ENCODE assay signal across 19 cellular contexts in the genomic region with DNA sequence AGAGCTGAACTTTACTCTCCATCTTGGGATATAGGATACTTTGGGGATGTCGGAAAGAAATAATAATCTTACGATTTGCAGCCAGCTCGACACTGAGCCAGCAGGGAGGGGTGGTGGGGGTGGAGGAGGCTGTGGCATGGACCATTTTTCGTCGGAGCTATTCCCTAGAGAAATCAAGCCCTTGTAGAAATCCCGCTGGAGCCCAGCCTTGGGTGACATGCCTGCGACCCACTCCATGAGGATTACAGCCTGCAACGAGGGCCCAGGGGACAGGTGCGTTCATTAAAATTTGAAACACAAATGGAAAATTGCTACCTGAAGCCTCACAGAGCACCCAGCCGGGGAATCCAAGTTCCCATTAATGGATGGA.
DNase-seq lines count a peak whose midpoint lies in the region; FAIRE-seq and TF ChIP-seq lines count a peak whose summit lies in the region.
"Had no signal": no experiment of that assay in that cellular context is flagged by ENCODE, and none has a peak within 500 bp of the region (broad histone marks: within the 10 kb centered on the region; RNA-seq: fewer than 3 reads in every experiment).

No MANE protein-coding gene starts in this region.

- no peak overlapping the region for H4K5ac ChIP-seq in H1 (ENCODE audit: insufficient read length, low read depth, low read length)

- FAIRE-seq in H1 (lab: Jason Lieb, UNC): no peak
- FAIRE-seq: GM19239 had no signal

- no peak overlapping the region for H2BK120ac ChIP-seq in H1 (replicated peaks; ENCODE audit: low read depth, low read length)

- H3K23ac ChIP-seq in H1 (ENCODE audit: insufficient read length): no peak overlapping the region

- H4K91ac ChIP-seq in H1 (replicated peaks; ENCODE audit: insufficient read length, low read length): no peak overlapping the region

- 86% methylated on average over 8 of the region's 10 CpGs; no CpG with 5 or more reads in 1 of the 2 experiments for WGBS in H1 (ENCODE audit: extremely low coverage in 1 of 2, insufficient coverage in 1 of 2, insufficient read length in 1 of 2, insufficient replicate concordance in 2 of 2, low coverage in 1 of 2, low lambda C conversion rate in 2 of 2, missing lambda C conversion rate in 1 of 2), 2 experiments

- POLR2A ChIA-PET in H1 (lab: Charles Lee; ENCODE audit: partially characterized antibody): interaction anchor here (0.7 to 1.5 kb wide), 6 partner anchors 8 to 85 kb away, joined by 3 to 6 read pairs (median 4); no protein-coding TSS in a partner anchor

- no peak overlapping the region for H2BK12ac ChIP-seq in H1 (ENCODE audit: low read depth, low read length)

- DNase-seq in left ventricle myocardium inferior (no peak), right atrium auricular region (ENCODE audit: low spot score) (no peak), NCI-H2107 (lab: John Stamatoyannopoulos, UW) (peak; percentile 81), H1 (ENCODE audit: low read depth in 1 of 2, low spot score in 2 of 2) (no peak), caudate nucleus (lab: John Stamatoyannopoulos, UW) (no peak), germinal center (ENCODE audit: low spot score) (no peak), OCI-M1 (lab: John Stamatoyannopoulos, UW) (no peak)
- DNase-seq: ACHN; AML-193; CD4-positive, CD25-positive, alpha-beta regulatory T cell; DMS53; H9; NCI-H146; NCI-H2081; NCI-H446; NCI-H748 treated with DMSO at 0.1 percent for 48 hours; SW 1271 had no signal

- no peak for TF ChIP-seq POLR2A in H1 (IDR thresholded peaks at IDR 0.05; ENCODE audit: control extremely low read depth in 1 of 2, low read depth in 2 of 2, low read length in 2 of 2)

- no peak for TF ChIP-seq CTCF in left ventricle myocardium inferior (IDR thresholded peaks at IDR 0.05; ENCODE audit: borderline replicate concordance)
- no peak for TF ChIP-seq CTCF in right atrium auricular region (IDR thresholded peaks at IDR 0.05)
- TF ChIP-seq CTCF in H1 (IDR thresholded peaks at IDR 0.05; ENCODE audit: control extremely low read depth in 1 of 3, insufficient read depth in 1 of 3, low read depth in 1 of 3, low read length in 3 of 3): no peak

- H3K9ac ChIP-seq in H1 (replicated peaks in 1 of 4; ENCODE audit: extremely low read depth in 1 of 4, low read depth in 3 of 4, low read length in 3 of 4): no peak overlapping the region

- H2AFZ ChIP-seq in H1 (ENCODE audit: low read length): no peak overlapping the region

- intact Hi-C loops in left ventricle myocardium inferior (cut with micrococcal nuclease): no loop called here

- no peak overlapping the region for H3K4me2 ChIP-seq in H1 (ENCODE audit: insufficient read depth in 1 of 2, low read depth in 2 of 2, low read length in 2 of 2)

- H3K4me1 ChIP-seq in left ventricle myocardium inferior: peaks cover 51% of the 10 kb centered on the region
- peaks cover 0 to 57% of the 10 kb centered on the region in 2 donors for H3K4me1 ChIP-seq in right atrium auricular region
- H3K4me1 ChIP-seq in H1 (replicated peaks in 1 of 4; ENCODE audit: control insufficient read depth in 3 of 4, insufficient read depth in 4 of 4, low read length in 3 of 4): peaks cover 2 to 9% (median 2%) of the 10 kb centered on the region in 4 experiments; a peak in 6 of 7 replicates
- H3K4me1 ChIP-seq: SJSA1 had no signal

- H3K4me3 ChIP-seq in left ventricle myocardium inferior: no peak overlapping the region
- no peak overlapping the region for H3K4me3 ChIP-seq in right atrium auricular region
- H3K4me3 ChIP-seq in H1 (ENCODE audit: extremely low read depth in 1 of 4, insufficient read depth in 2 of 4, low read depth in 3 of 4, low read length in 4 of 4): no peak overlapping the region
- H3K4me3 ChIP-seq: SJSA1 had no signal

- 0 out of 2 replicates have a peak overlapping the region, but pooled peaks have one; percentile 29 for H2BK15ac ChIP-seq in H1 (ENCODE audit: low read length)

- H3K9me3 ChIP-seq in left ventricle myocardium inferior (replicated peaks) (no peaks in the 10 kb centered on the region), right atrium auricular region (no peaks in the 10 kb centered on the region), H1 (ENCODE audit: insufficient read depth in 2 of 2, low read depth in 1 of 2, low read length in 1 of 2) (no peaks in the 10 kb centered on the region)
- H3K9me3 ChIP-seq: SJSA1 had no signal

- H3K4ac ChIP-seq in H1 (replicated peaks; ENCODE audit: insufficient read length, low read depth, low read length): no peak overlapping the region

- no peaks in the 10 kb centered on the region for H3K79me2 ChIP-seq in H1 (ENCODE audit: control insufficient read depth in 1 of 2, insufficient read depth in 2 of 2, low read length in 2 of 2)

- TF ChIP-seq EP300 in H1 (IDR thresholded peaks at IDR 0.05; ENCODE audit: borderline replicate concordance in 1 of 2, low read depth in 2 of 2, low read length in 2 of 2): no peak

- H3K27me3 ChIP-seq in left ventricle myocardium inferior (ENCODE audit: low read depth): no peaks in the 10 kb centered on the region
- H3K27me3 ChIP-seq in right atrium auricular region: no peaks in the 10 kb centered on the region
- no peaks in the 10 kb centered on the region for H3K27me3 ChIP-seq in H1 (replicated peaks in 1 of 4; ENCODE audit: control insufficient read depth in 3 of 4, extremely low read depth in 1 of 4, insufficient read depth in 3 of 4, low read length in 3 of 4)
- H3K27me3 ChIP-seq: SJSA1 had no signal

- H3K27ac ChIP-seq in left ventricle myocardium inferior (replicated peaks) (peak overlapping the region; percentile 52), right atrium auricular region (peak overlapping the region in 1 of 2 donors; percentile 29), H1 (ENCODE audit: low read depth, low read length) (no peak overlapping the region), caudate nucleus (ENCODE audit: low read depth, low read length) (no peak overlapping the region)
- H3K27ac ChIP-seq: SJSA1 had no signal

- peaks cover 0 to 2% of the 10 kb centered on the region in 2 experiments for H4K20me1 ChIP-seq in H1 (replicated peaks in 1 of 2; ENCODE audit: control insufficient read depth in 1 of 2, insufficient read depth in 2 of 2, low read length in 2 of 2)

- H3K18ac ChIP-seq in H1 (ENCODE audit: extremely low read depth, low read length): no peak overlapping the region

- TF ChIP-seq RAD21 in H1 (IDR thresholded peaks at IDR 0.05 in 1 of 2, conservative IDR thresholded peaks at IDR 0.05 in 1 of 2; ENCODE audit: low read depth in 2 of 2, low read length in 2 of 2): no peak

- no peak overlapping the region for H4K8ac ChIP-seq in H1 (ENCODE audit: extremely low read depth, insufficient read depth, low read length)

- H2AK5ac ChIP-seq in H1 (ENCODE audit: low read depth, low read length): no peak overlapping the region

- H3K14ac ChIP-seq in H1 (ENCODE audit: insufficient read length): no peak overlapping the region

- H3K36me3 ChIP-seq in left ventricle myocardium inferior (no peaks in the 10 kb centered on the region), right atrium auricular region (no peaks in the 10 kb centered on the region), H1 (ENCODE audit: control insufficient read depth in 2 of 4, insufficient read depth in 4 of 4, low read length in 3 of 4) (no peaks in the 10 kb centered on the region)
- H3K36me3 ChIP-seq: SJSA1 had no signal

- H3K23me2 ChIP-seq in H1 (ENCODE audit: low read depth, low read length): no peaks in the 10 kb centered on the region

- H3K56ac ChIP-seq in H1 (replicated peaks; ENCODE audit: insufficient read length, low read depth, low read length): no peak overlapping the region

- no peak overlapping the region for H2BK20ac ChIP-seq in H1 (ENCODE audit: low read length)

- CTCF ChIA-PET in H1 (lab: Charles Lee; ENCODE audit: partially characterized antibody): interaction anchor here (0.7 to 9.8 kb wide), 29 partner anchors 9 to 183 kb away, joined by 3 to 153 read pairs (median 6); no protein-coding TSS in a partner anchor

- no peaks in the 10 kb centered on the region; the same call in 1 of the 2 replicates for H3K79me1 ChIP-seq in H1 (ENCODE audit: low read depth, low read length)

- H2BK5ac ChIP-seq in H1 (ENCODE audit: low read depth, low read length): no peak overlapping the region

TF ChIP-seq in H1, 55 proteins besides CTCF, POLR2A, EP300 and RAD21:
- TF ChIP-seq, protein P1, sequence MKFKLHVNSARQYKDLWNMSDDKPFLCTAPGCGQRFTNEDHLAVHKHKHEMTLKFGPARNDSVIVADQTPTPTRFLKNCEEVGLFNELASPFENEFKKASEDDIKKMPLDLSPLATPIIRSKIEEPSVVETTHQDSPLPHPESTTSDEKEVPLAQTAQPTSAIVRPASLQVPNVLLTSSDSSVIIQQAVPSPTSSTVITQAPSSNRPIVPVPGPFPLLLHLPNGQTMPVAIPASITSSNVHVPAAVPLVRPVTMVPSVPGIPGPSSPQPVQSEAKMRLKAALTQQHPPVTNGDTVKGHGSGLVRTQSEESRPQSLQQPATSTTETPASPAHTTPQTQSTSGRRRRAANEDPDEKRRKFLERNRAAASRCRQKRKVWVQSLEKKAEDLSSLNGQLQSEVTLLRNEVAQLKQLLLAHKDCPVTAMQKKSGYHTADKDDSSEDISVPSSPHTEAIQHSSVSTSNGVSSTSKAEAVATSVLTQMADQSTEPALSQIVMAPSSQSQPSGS (IDR thresholded peaks at IDR 0.05; ENCODE audit: low read length): no peak
- TF ChIP-seq, protein P2, sequence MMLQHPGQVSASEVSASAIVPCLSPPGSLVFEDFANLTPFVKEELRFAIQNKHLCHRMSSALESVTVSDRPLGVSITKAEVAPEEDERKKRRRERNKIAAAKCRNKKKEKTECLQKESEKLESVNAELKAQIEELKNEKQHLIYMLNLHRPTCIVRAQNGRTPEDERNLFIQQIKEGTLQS (IDR thresholded peaks at IDR 0.05; ENCODE audit: insufficient read depth, low read depth, low read length): no peak
- TF ChIP-seq SP1 (IDR thresholded peaks at IDR 0.05; ENCODE audit: low read depth, low read length) (no peak), SAP30 (IDR thresholded peaks at IDR 0.05; ENCODE audit: insufficient read depth, insufficient replicate concordance, low read length) (no peak)
